Comparison of ENCODE assay signal across 23 cellular contexts in genomic region chr18:58390399-58390798, GRCh38.
"Had no signal": no experiment of that assay in that cellular context is flagged by ENCODE, and none has a peak within 500 bp of the region (broad histone marks: within the 10 kb centered on the region; RNA-seq: fewer than 3 reads in every experiment).

No MANE protein-coding gene starts in this region.

- H3K27ac ChIP-seq: testis, upper lobe of right lung had no signal

- H3K4me3 ChIP-seq: lung, stomach, testis, upper lobe of right lung had no signal

- H3K4me1 ChIP-seq: testis, upper lobe of right lung had no signal

- H3K27me3 ChIP-seq: stomach, testis, upper lobe of right lung had no signal

- H3K9me3 ChIP-seq: stomach, testis, upper lobe of right lung had no signal

- DNase-seq: activated CD4-positive, alpha-beta T cell treated with anti-CD3 and anti-CD28 coated beads, Interleukin-2, amount 10 ng/mL, durations not matched to agents 7 days and 5 days; activated CD8-positive, alpha-beta memory T cell treated with anti-CD3 and anti-CD28 coated beads, Interleukin-2, amount 50 U/mL, for 4 hours; activated CD8-positive, alpha-beta T cell treated with anti-CD3 and anti-CD28 coated beads, Interleukin-2, amount 10 ng/mL, durations not matched to agents 7 days and 5 days; activated effector memory CD4-positive, alpha-beta T cell treated with anti-CD3 and anti-CD28 coated beads, Interleukin-2, amount 50 U/mL, for 16 hours; activated naive CD4-positive, alpha-beta T cell treated with anti-CD3 and anti-CD28 coated beads, Interleukin-2, amount 50 U/mL, for 16 hours; activated T-cell treated with anti-CD3 and anti-CD28 coated beads, Interleukin-2, amount 50 U/mL, for 48 hours; aorta; cortex of kidney; effector CD4-positive, alpha-beta T cell; left cardiac atrium; occipital lobe; posterior cingulate gyrus; small intestine; stimulated activated CD4-positive, alpha-beta T cell treated with anti-CD3 and anti-CD28 coated beads, Interleukin-4, amount 100 ng/mL, for 1 hour; stomach; T-helper 1 cell; T1000; testis; upper lobe of right lung had no signal

- ATAC-seq: activated CD4-positive, CD25-positive, alpha-beta regulatory T cell treated with anti-CD3 and anti-CD28 coated beads, Interleukin-2, amount 50 U/mL, for 24 hours; activated CD8-positive, alpha-beta T cell treated with anti-CD3 and anti-CD28 coated beads, Interleukin-2, amount 10 ng/mL, durations not matched to agents 7 days and 5 days; esophagus mucosa; left cardiac atrium; stimulated activated effector memory CD8-positive, alpha-beta T cell treated with anti-CD3 and anti-CD28 coated beads, Interleukin-12 subunit alpha, Interleukin-12 subunit beta, amount 100 ng/mL, for 72 hours; upper lobe of right lung had no signal
